18 cellular contexts compared by ENCODE assay signal in the genomic region with DNA sequence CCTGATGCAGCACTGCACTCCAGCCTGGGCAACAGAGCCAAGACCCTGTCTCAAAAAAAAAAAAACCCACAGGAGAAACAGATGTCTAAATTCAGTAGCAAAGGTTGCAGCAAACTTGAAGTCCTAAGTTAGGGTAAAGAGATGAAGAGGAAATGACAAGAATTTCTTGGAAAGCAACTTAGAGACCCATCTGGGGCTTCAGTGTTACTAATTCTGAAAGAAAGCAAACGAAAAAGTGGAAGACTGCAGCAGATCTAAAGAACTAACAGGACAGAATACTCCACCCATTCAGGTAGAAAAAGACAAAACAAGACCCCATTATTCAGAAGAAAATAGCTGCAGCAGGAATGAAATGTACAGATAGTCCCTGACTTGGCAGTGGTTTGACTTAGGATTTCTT. TPM values are rescaled to one million over a fixed set of nuclear protein-coding genes. Genes with fewer than 3 reads are reported as not detected.
A peak's percentile ranks its signal among the peaks of the same experiment; 100 is the strongest.
DNase-seq lines count a peak whose midpoint lies in the region; ATAC-seq and TF ChIP-seq lines count a peak whose summit lies in the region.
"Had no signal": no experiment of that assay in that cellular context is flagged by ENCODE, and none has a peak within 500 bp of the region (broad histone marks: within the 10 kb centered on the region; RNA-seq: fewer than 3 reads in every experiment).

No MANE protein-coding gene starts in this region.

- intact Hi-C loops in activated CD4-positive, alpha-beta T cell treated with anti-CD3 and anti-CD28 coated beads for 36 hours (cut with DNase I, micrococcal nuclease): loop anchor here (2.0 to 5.0 kb wide), 2 partner anchors 34 to 94 kb away; a partner anchor contains a TSS
- intact Hi-C loops in activated B cell treated with CpG ODN at 0.5 μM for 24 hours (cut with micrococcal nuclease): loop anchor here (2.0 to 10.0 kb wide), 2 partner anchors 14 to 64 kb away; no protein-coding TSS in a partner anchor

- peak; percentile 58 for ATAC-seq in activated CD4-positive, alpha-beta T cell treated with anti-CD3 and anti-CD28 coated beads for 36 hours
- ATAC-seq in activated B cell treated with CpG ODN at 0.5 μM for 24 hours (ENCODE audit: low read depth) (no peak), GM18498 (IDR thresholded peaks at IDR 0.05; ENCODE audit: unreplicated experiment) (no peak)
- ATAC-seq in stimulated activated effector memory CD8-positive, alpha-beta T cell treated with anti-CD3 and anti-CD28 coated beads, Interleukin-12 subunit alpha, Interleukin-12 subunit beta, amount 100 ng/mL, for 72 hours: peak; percentile 73
- ATAC-seq: lower lobe of right lung had no signal

- peaks cover 77% of the 10 kb centered on the region for H3K36me3 Mint-ChIP-seq in activated CD4-positive, alpha-beta T cell treated with anti-CD3 and anti-CD28 coated beads for 36 hours (ENCODE audit: low read depth)
- H3K36me3 Mint-ChIP-seq in activated B cell treated with CpG ODN at 0.5 μM for 24 hours (ENCODE audit: low read depth) (peaks cover 79% of the 10 kb centered on the region), endothelial cell (ENCODE audit: low read depth, unreplicated experiment) (peaks cover 43% of the 10 kb centered on the region)
- peaks cover 94% of the 10 kb centered on the region for H3K36me3 Mint-ChIP-seq in stimulated activated effector memory CD8-positive, alpha-beta T cell treated with anti-CD3 and anti-CD28 coated beads, Interleukin-12 subunit alpha, Interleukin-12 subunit beta, amount 100 ng/mL, for 72 hours

- no peak for DNase-seq in activated CD4-positive, alpha-beta T cell treated with anti-CD3 and anti-CD28 coated beads for 36 hours
- DNase-seq in activated CD4-positive, alpha-beta T cell treated with anti-CD3 and anti-CD28 coated beads for 1 hour: no peak
- DNase-seq in activated B cell treated with CpG ODN at 0.5 μM for 24 hours: no peak
- DNase-seq in endothelial cell (ENCODE audit: low spot score): no peak
- no peak for DNase-seq in stimulated activated effector memory CD8-positive, alpha-beta T cell treated with anti-CD3 and anti-CD28 coated beads, Interleukin-12 subunit alpha, Interleukin-12 subunit beta, amount 100 ng/mL, for 72 hours (ENCODE audit: low spot score in 2 of 2)
- DNase-seq in dermis blood vessel endothelial cell: no peak
- no peak for DNase-seq in cerebellar nuclear complex (lab: John Stamatoyannopoulos, UW)
- DNase-seq: anterior cingulate cortex; DMS 273 treated with DMSO at 0.1 percent for 48 hours; GDM1; KBM-7; lower lobe of right lung; NCI-H2081; NCI-H524; posterior cingulate gyrus; Right ventricle myocardium superior; stimulated activated CD4-positive, alpha-beta T cell treated with anti-CD3 and anti-CD28 coated beads, Interleukin-2, amount 100 ng/mL, for 48 hours had no signal

- peaks cover 14% of the 10 kb centered on the region for H3K9me3 Mint-ChIP-seq in activated CD4-positive, alpha-beta T cell treated with anti-CD3 and anti-CD28 coated beads for 36 hours (ENCODE audit: low read depth)
- H3K9me3 Mint-ChIP-seq in activated B cell treated with CpG ODN at 0.5 μM for 24 hours: no peaks in the 10 kb centered on the region
- H3K9me3 Mint-ChIP-seq in endothelial cell (ENCODE audit: unreplicated experiment): no peaks in the 10 kb centered on the region
- H3K9me3 Mint-ChIP-seq in stimulated activated effector memory CD8-positive, alpha-beta T cell treated with anti-CD3 and anti-CD28 coated beads, Interleukin-12 subunit alpha, Interleukin-12 subunit beta, amount 100 ng/mL, for 72 hours: peaks cover 5% of the 10 kb centered on the region

- no peak for TF ChIP-seq CTCF in activated B cell treated with CpG ODN at 0.5 μM for 24 hours (IDR thresholded peaks at IDR 0.05)
- no peak for TF ChIP-seq CTCF in endothelial cell (IDR thresholded peaks at IDR 0.05; ENCODE audit: unreplicated experiment)

- no peaks in the 10 kb centered on the region for H3K27me3 Mint-ChIP-seq in activated CD4-positive, alpha-beta T cell treated with anti-CD3 and anti-CD28 coated beads for 36 hours
- no peaks in the 10 kb centered on the region for H3K27me3 Mint-ChIP-seq in activated B cell treated with CpG ODN at 0.5 μM for 24 hours
- H3K27me3 Mint-ChIP-seq in endothelial cell (ENCODE audit: unreplicated experiment): no peaks in the 10 kb centered on the region

- H3K4me1 Mint-ChIP-seq in activated CD4-positive, alpha-beta T cell treated with anti-CD3 and anti-CD28 coated beads for 36 hours: peaks cover 45% of the 10 kb centered on the region
- H3K4me1 Mint-ChIP-seq in activated B cell treated with CpG ODN at 0.5 μM for 24 hours: peaks cover 27% of the 10 kb centered on the region
- H3K4me1 Mint-ChIP-seq in endothelial cell (ENCODE audit: unreplicated experiment): no peaks in the 10 kb centered on the region
- H3K4me1 Mint-ChIP-seq in stimulated activated effector memory CD8-positive, alpha-beta T cell treated with anti-CD3 and anti-CD28 coated beads, Interleukin-12 subunit alpha, Interleukin-12 subunit beta, amount 100 ng/mL, for 72 hours: peaks cover 44% of the 10 kb centered on the region

- CTCF ChIA-PET in activated CD4-positive, alpha-beta T cell treated with anti-CD3 and anti-CD28 coated beads for 36 hours (lab: Charles Lee): interaction anchor here (0.6 to 1.4 kb wide), 2 partner anchors 10 to 332 kb away, joined by 3 to 4 read pairs; a partner anchor contains a TSS
- CTCF ChIA-PET in activated B cell treated with CpG ODN at 0.5 μM for 24 hours (lab: Charles Lee): no interaction called here

- no peak overlapping the region for H3K4me3 Mint-ChIP-seq in activated CD4-positive, alpha-beta T cell treated with anti-CD3 and anti-CD28 coated beads for 36 hours
- H3K4me3 Mint-ChIP-seq in activated B cell treated with CpG ODN at 0.5 μM for 24 hours (no peak overlapping the region), endothelial cell (ENCODE audit: unreplicated experiment) (peak overlapping the region; percentile 50)
- peak overlapping the region; percentile 44 for H3K4me3 Mint-ChIP-seq in stimulated activated effector memory CD8-positive, alpha-beta T cell treated with anti-CD3 and anti-CD28 coated beads, Interleukin-12 subunit alpha, Interleukin-12 subunit beta, amount 100 ng/mL, for 72 hours

- peak overlapping the region; percentile 82 for H3K27ac Mint-ChIP-seq in activated CD4-positive, alpha-beta T cell treated with anti-CD3 and anti-CD28 coated beads for 36 hours
- H3K27ac Mint-ChIP-seq in activated B cell treated with CpG ODN at 0.5 μM for 24 hours: peak overlapping the region; percentile 74
- no peak overlapping the region for H3K27ac Mint-ChIP-seq in endothelial cell (ENCODE audit: unreplicated experiment)
- H3K27ac Mint-ChIP-seq in stimulated activated effector memory CD8-positive, alpha-beta T cell treated with anti-CD3 and anti-CD28 coated beads, Interleukin-12 subunit alpha, Interleukin-12 subunit beta, amount 100 ng/mL, for 72 hours: peak overlapping the region; percentile 43

- POLR2A ChIA-PET in activated CD4-positive, alpha-beta T cell treated with anti-CD3 and anti-CD28 coated beads for 36 hours (lab: Charles Lee): interaction anchor here (0.6 kb wide), 1 partner anchor 29 kb away, joined by 3 read pairs; no protein-coding TSS in a partner anchor
- POLR2A ChIA-PET in activated B cell treated with CpG ODN at 0.5 μM for 24 hours (lab: Charles Lee): interaction anchor here (0.6 to 2.0 kb wide), 4 partner anchors 11 to 727 kb away, joined by 3 to 10 read pairs (median 4); a partner anchor contains a TSS

RNA-seq across cellular contexts. Expression of a gene that starts 31.9 kb away (rescaled TPM):
- total RNA-seq in activated CD4-positive, alpha-beta T cell treated with anti-CD3 and anti-CD28 coated beads for 36 hours: 10 to 100 TPM; 52.0 to 78.8 TPM
- total RNA-seq in activated B cell treated with CpG ODN at 0.5 μM for 24 hours: 286 and 299 TPM in 2 replicates
- 104 TPM for total RNA-seq in endothelial cell (ENCODE audit: unreplicated experiment)
- 94.6 and 110 TPM in 2 replicates for total RNA-seq in dermis blood vessel endothelial cell

Comparison
In these comparisons a context has a peak if more than half of its experiments do, and no peak if none do; other contexts are left out.
1. ATAC-seq: peak in activated CD4-positive, alpha-beta T cell treated with anti-CD3 and anti-CD28 coated beads for 36 hours (single experiment) and stimulated activated effector memory CD8-positive, alpha-beta T cell treated with anti-CD3 and anti-CD28 coated beads, Interleukin-12 subunit alpha, Interleukin-12 subunit beta, amount 100 ng/mL, for 72 hours (single experiment); none in activated B cell treated with CpG ODN at 0.5 μM for 24 hours (single experiment) and GM18498 (single experiment).
2. H3K4me3 Mint-ChIP-seq: peak in endothelial cell (single experiment) and stimulated activated effector memory CD8-positive, alpha-beta T cell treated with anti-CD3 and anti-CD28 coated beads, Interleukin-12 subunit alpha, Interleukin-12 subunit beta, amount 100 ng/mL, for 72 hours (single experiment); none in activated CD4-positive, alpha-beta T cell treated with anti-CD3 and anti-CD28 coated beads for 36 hours (single experiment) and activated B cell treated with CpG ODN at 0.5 μM for 24 hours (single experiment).